9 cellular contexts compared by ENCODE assay signal in the genomic region with DNA sequence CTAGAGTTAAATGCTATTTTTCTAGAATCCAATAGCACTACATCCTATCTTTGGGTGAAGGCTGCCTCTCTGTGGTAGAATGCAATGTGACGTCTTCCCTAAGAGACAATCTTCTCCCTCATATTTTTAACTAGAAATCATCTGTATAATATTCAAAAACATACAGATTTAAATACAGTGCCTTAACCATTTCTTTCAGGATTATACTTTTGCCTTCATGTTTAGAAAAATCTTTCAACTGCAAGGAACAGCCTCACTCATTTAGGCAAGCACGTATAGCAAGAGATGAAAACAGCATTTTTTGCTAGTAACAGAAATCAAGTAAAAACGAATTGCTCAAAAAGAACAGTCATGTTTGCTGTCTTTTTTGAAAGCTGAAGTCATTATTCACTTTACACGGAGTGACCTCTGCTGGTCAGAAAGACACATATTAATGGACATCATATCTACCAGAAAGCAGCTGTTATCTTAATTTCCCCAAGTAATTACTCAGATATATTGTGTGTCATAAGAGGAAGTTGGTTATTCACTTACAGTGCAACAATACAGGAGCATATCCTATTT.
A peak's percentile ranks its signal among the peaks of the same experiment; 100 is the strongest.
DNase-seq lines count a peak whose midpoint lies in the region; ATAC-seq and TF ChIP-seq lines count a peak whose summit lies in the region.
"Had no signal": no experiment of that assay in that cellular context is flagged by ENCODE, and none has a peak within 500 bp of the region (broad histone marks: within the 10 kb centered on the region; RNA-seq: fewer than 3 reads in every experiment).

No MANE protein-coding gene starts in this region.

- WGBS in heart right ventricle, 2 donors = 17 to 23% methylated on average over 4 of the region's 4 CpGs

- intact Hi-C loops in heart right ventricle (cut with DNase I) = no loop called here

- H3K27ac ChIP-seq in heart right ventricle = no peak overlapping the region
- no peak overlapping the region for H3K27ac ChIP-seq in right atrium auricular region
- no peak overlapping the region for H3K27ac ChIP-seq in RWPE2 (ENCODE audit: poor library complexity, severe bottlenecking)

- H3K4me1 ChIP-seq in heart right ventricle (peaks cover 0 to 3% (median 0%) of the 10 kb centered on the region in 9 donors), right atrium auricular region (no peaks in the 10 kb centered on the region), RWPE2 (ENCODE audit: insufficient read depth, poor library complexity, severe bottlenecking) (peaks cover 8% of the 10 kb centered on the region)

- H3K4me3 ChIP-seq in heart right ventricle (no peak overlapping the region), right atrium auricular region (no peak overlapping the region), RWPE2 (ENCODE audit: severe bottlenecking) (no peak overlapping the region)

- H3K27me3 ChIP-seq in heart right ventricle (no peaks in the 10 kb centered on the region), right atrium auricular region (no peaks in the 10 kb centered on the region), RWPE2 (ENCODE audit: insufficient read depth, poor library complexity, severe bottlenecking) (no peaks in the 10 kb centered on the region)

- ATAC-seq in heart right ventricle (peak in 3 of 8 donors; percentile 33 to 46 (median 34)), RWPE2 (ENCODE audit: low read depth) (peak; percentile 72), GM18873 (IDR thresholded peaks at IDR 0.05; ENCODE audit: low FRiP score, unreplicated experiment) (no peak), HG03342 (IDR thresholded peaks at IDR 0.05; ENCODE audit: unreplicated experiment) (no peak), GM21526 (IDR thresholded peaks at IDR 0.05; ENCODE audit: low FRiP score, unreplicated experiment) (no peak)
- ATAC-seq: CD8-positive, alpha-beta T cell had no signal

- DNase-seq in heart right ventricle = no peak
- DNase-seq in right atrium auricular region (ENCODE audit: low spot score) = no peak
- DNase-seq in RWPE2 (ENCODE audit: low spot score) = no peak
- peak; percentile 47 for DNase-seq in glomerular visceral epithelial cell (ENCODE audit: extremely low spot score)
- DNase-seq in activated T-cell treated with anti-CD3 and anti-CD28 coated beads, Interleukin-2, amount 50 U/mL, for 48 hours = no peak
- DNase-seq: CD8-positive, alpha-beta T cell had no signal

- H3K9me3 ChIP-seq in heart right ventricle (no peaks in the 10 kb centered on the region), right atrium auricular region (no peaks in the 10 kb centered on the region), RWPE2 (ENCODE audit: severe bottlenecking) (no peaks in the 10 kb centered on the region)

- H3K36me3 ChIP-seq in heart right ventricle (no peaks in the 10 kb centered on the region), right atrium auricular region (no peaks in the 10 kb centered on the region), RWPE2 (ENCODE audit: low read depth) (no peaks in the 10 kb centered on the region)

- peak in 6 of 9 donors; percentile 33 to 50 (median 41) for TF ChIP-seq CTCF in heart right ventricle (IDR thresholded peaks at IDR 0.05)
- peak in 1 of 2 donors; percentile 45 for TF ChIP-seq CTCF in right atrium auricular region (IDR thresholded peaks at IDR 0.05)
- TF ChIP-seq CTCF in RWPE2 (IDR thresholded peaks at IDR 0.05; ENCODE audit: poor library complexity, severe bottlenecking) = peak; percentile 76
